ENCODE assay signal across 8 cellular contexts in the genomic region with DNA sequence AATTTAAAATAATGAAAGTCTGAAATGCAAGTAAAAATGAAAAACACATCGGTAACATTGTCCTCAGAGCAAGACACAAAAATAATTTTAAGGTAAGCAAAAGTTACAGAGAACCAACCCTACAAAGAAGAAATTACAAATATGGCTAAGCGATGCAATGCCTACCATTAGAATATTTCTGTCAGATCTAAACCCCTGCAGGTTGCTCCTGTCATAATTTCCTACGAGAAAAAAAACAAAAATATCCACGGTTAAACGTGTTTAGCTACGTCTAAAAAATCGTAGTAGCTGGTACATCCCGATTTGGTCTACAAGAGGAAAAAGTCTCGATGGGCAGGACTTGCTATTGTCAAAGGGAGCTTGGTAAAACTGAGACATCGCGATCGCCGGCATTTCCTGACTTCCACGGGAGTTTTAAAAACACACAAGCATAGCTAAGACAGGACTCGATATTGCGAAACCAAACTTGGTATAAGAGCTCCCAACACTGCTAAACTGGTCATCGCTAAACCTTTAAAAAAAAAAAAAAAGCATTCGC. TPM values are rescaled to one million over a fixed set of nuclear protein-coding genes. Genes with fewer than 3 reads are reported as not detected.
A peak's percentile ranks its signal among the peaks of the same experiment; 100 is the strongest.
DNase-seq lines count a peak whose midpoint lies in the region; ATAC-seq and TF ChIP-seq lines count a peak whose summit lies in the region.

No MANE protein-coding gene starts in this region.

- H3K27ac ChIP-seq in ACC112 (ENCODE audit: low read depth, low read length) (peak overlapping the region; percentile 90), duodenal mucosa (ENCODE audit: low read depth, low read length) (peak overlapping the region; percentile 51)

- peak overlapping the region; percentile 78 for H2AFZ ChIP-seq in ACC112 (ENCODE audit: low read length, unreplicated experiment)

- peak overlapping the region; percentile 94 for H3K4me3 Mint-ChIP-seq in HFFc6
- H3K4me3 Mint-ChIP-seq in T-helper 17 cell, result peak overlapping the region; percentile 99

- H3K27me3 ChIP-seq in ACC112 (ENCODE audit: insufficient read depth, low read length) (no peaks in the 10 kb centered on the region), duodenal mucosa (ENCODE audit: control insufficient read depth in 1 of 2, insufficient read depth in 2 of 2, low read length in 2 of 2) (peaks cover 22 to 56% of the 10 kb centered on the region in 2 donors), mononuclear cell (ENCODE audit: insufficient read depth, low read length) (no peaks in the 10 kb centered on the region)

- H3K27ac Mint-ChIP-seq in HFFc6 (peak overlapping the region; percentile 99), T-helper 17 cell (peak overlapping the region; percentile 99)

- H3K36me3 ChIP-seq in ACC112 (ENCODE audit: insufficient read depth, low read length) (no peaks in the 10 kb centered on the region), duodenal mucosa (ENCODE audit: control insufficient read depth in 1 of 2, insufficient read depth in 2 of 2, low read length in 2 of 2) (no peaks in the 10 kb centered on the region)

- peak overlapping the region; percentile 73 to 81 for H3K9ac ChIP-seq in duodenal mucosa (ENCODE audit: low read depth in 1 of 2, low read length in 2 of 2)

- H3K9me3 ChIP-seq in T-helper 17 cell (ENCODE audit: control insufficient read depth, low read length, poor library complexity, severe bottlenecking) (no peaks in the 10 kb centered on the region), duodenal mucosa (ENCODE audit: control insufficient read depth in 1 of 2, low read length in 2 of 2) (no peaks in the 10 kb centered on the region), mononuclear cell (ENCODE audit: low read depth, low read length) (no peaks in the 10 kb centered on the region)

- H3K9me3 Mint-ChIP-seq in HFFc6, result peaks cover 5% of the 10 kb centered on the region; the same call in 1 of the 2 replicates

- no peak for TF ChIP-seq CTCF in HFFc6 (IDR thresholded peaks at IDR 0.05)

- H3K36me3 Mint-ChIP-seq in HFFc6 (ENCODE audit: low read depth) (peaks cover 35% of the 10 kb centered on the region), T-helper 17 cell (ENCODE audit: low read depth) (no peaks in the 10 kb centered on the region)

- H3K4me1 Mint-ChIP-seq in HFFc6 (ENCODE audit: low read depth) (peaks cover 61% of the 10 kb centered on the region), T-helper 17 cell (peaks cover 32% of the 10 kb centered on the region)

- peaks cover 1% of the 10 kb centered on the region for H3K27me3 Mint-ChIP-seq in HFFc6 (ENCODE audit: insufficient read depth)
- no peaks in the 10 kb centered on the region for H3K27me3 Mint-ChIP-seq in T-helper 17 cell

- no peak for DNase-seq in HFFc6
- DNase-seq in T-helper 17 cell, result no peak
- no peak for DNase-seq in glomerular visceral epithelial cell (ENCODE audit: extremely low spot score)
- DNase-seq in mesenteric fat pad (ENCODE audit: low spot score), result no peak

- H3K4me1 ChIP-seq in ACC112 (ENCODE audit: control insufficient read depth, insufficient read depth, low read length, unreplicated experiment) (no peaks in the 10 kb centered on the region), duodenal mucosa (ENCODE audit: control insufficient read depth in 1 of 2, insufficient read depth in 2 of 2, low read length in 2 of 2) (peaks cover 30 to 36% of the 10 kb centered on the region in 2 donors), mononuclear cell (ENCODE audit: insufficient read depth, low read length) (peaks cover 46% of the 10 kb centered on the region)

- ATAC-seq in T-helper 17 cell, result no peak
- ATAC-seq in GM21717 (IDR thresholded peaks at IDR 0.05; ENCODE audit: unreplicated experiment), result no peak

- peak overlapping the region; percentile 79 for H3K4me3 ChIP-seq in ACC112 (ENCODE audit: low read depth, low read length)
- peak overlapping the region; percentile 81 to 84 for H3K4me3 ChIP-seq in duodenal mucosa (ENCODE audit: low read depth in 1 of 2, low read length in 2 of 2)
- peak overlapping the region; percentile 70 for H3K4me3 ChIP-seq in mononuclear cell (ENCODE audit: low read length)

- peaks cover 56% of the 10 kb centered on the region for H3K79me2 ChIP-seq in ACC112 (ENCODE audit: control insufficient read depth, insufficient read depth, low read length, unreplicated experiment)

RNA-seq across cellular contexts. Expression of a gene that starts 1.1 kb away (rescaled TPM):
- total RNA-seq in HFFc6 (2021; fragmentation: NEBNext Ultra II Directional; extraction: Animal tissue kit (Norgen Biotek cat#: 25700)), result 1 to 10 TPM in 3 of 6 experiments, under 1 TPM in 3; 0.85 to 1.5 (median 1.1) TPM
- total RNA-seq in T-helper 17 cell, result 10 to 100 TPM; 33.0 to 44.0 TPM
- 31.4 TPM for total RNA-seq in mononuclear cell
- total RNA-seq in mesenteric fat pad, result 2.0 TPM

Comparison
In these comparisons a context has a peak if more than half of its experiments do, and no peak if none do; other contexts are left out.
1. RNA of a gene that starts 1.1 kb away (total RNA-seq): 33.0 to 44.0 TPM in T-helper 17 cell and 31.4 TPM in mononuclear cell (single experiment); 2.0 TPM in mesenteric fat pad (single experiment) and 0.85 to 1.5 TPM in HFFc6; every median in the first group is over 10 times any median in the second.
2. Peak in every context shown above with its lines, with median percentiles within 50 percentile points of each other: H3K4me3 ChIP-seq.